In the genomic region with DNA sequence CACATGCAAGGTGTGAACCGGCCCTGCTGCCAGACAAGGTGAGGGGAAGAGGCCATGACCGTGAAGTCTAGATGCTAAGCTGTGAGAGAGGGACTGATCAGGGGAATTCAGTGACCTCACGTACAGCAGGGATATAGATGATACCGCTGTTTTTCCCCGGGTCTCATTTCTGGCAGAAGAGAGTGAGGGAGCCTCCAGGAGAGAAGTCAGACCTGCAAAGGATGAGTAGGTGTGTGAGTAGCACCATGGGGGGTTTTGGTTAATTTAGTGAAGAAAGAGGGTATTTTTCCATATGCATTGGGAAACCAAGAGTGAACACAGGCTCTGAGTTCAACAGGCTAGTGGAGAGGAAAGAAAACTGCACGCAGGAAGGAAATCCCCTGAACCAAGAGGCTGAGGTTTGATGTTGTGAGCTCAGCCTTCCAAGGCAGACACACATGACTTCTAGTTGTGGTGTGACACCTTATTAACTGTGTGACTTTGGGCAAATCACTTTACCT, we compare ENCODE assay signal across 1 cellular context.
TF ChIP-seq lines count a peak whose summit lies in the region.

No MANE protein-coding gene starts in this region.

TF ChIP-seq in GM23338, 12 proteins besides CTCF, POLR2A, EP300 and RAD21 (continued from another document):
- TF ChIP-seq, protein P1, sequence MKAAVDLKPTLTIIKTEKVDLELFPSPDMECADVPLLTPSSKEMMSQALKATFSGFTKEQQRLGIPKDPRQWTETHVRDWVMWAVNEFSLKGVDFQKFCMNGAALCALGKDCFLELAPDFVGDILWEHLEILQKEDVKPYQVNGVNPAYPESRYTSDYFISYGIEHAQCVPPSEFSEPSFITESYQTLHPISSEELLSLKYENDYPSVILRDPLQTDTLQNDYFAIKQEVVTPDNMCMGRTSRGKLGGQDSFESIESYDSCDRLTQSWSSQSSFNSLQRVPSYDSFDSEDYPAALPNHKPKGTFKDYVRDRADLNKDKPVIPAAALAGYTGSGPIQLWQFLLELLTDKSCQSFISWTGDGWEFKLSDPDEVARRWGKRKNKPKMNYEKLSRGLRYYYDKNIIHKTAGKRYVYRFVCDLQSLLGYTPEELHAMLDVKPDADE (IDR thresholded peaks at IDR 0.05) = no peak
- TF ChIP-seq EZH2 (IDR thresholded peaks at IDR 0.05; ENCODE audit: low read depth, unreplicated experiment) = no peak
- TF ChIP-seq ZNF114 (CRISPR knock-in tag; IDR thresholded peaks at IDR 0.05) = no peak
- no peak for TF ChIP-seq ZNF331 (CRISPR knock-in tag; IDR thresholded peaks at IDR 0.05; ENCODE audit: low read depth)
- TF ChIP-seq, protein P2, sequence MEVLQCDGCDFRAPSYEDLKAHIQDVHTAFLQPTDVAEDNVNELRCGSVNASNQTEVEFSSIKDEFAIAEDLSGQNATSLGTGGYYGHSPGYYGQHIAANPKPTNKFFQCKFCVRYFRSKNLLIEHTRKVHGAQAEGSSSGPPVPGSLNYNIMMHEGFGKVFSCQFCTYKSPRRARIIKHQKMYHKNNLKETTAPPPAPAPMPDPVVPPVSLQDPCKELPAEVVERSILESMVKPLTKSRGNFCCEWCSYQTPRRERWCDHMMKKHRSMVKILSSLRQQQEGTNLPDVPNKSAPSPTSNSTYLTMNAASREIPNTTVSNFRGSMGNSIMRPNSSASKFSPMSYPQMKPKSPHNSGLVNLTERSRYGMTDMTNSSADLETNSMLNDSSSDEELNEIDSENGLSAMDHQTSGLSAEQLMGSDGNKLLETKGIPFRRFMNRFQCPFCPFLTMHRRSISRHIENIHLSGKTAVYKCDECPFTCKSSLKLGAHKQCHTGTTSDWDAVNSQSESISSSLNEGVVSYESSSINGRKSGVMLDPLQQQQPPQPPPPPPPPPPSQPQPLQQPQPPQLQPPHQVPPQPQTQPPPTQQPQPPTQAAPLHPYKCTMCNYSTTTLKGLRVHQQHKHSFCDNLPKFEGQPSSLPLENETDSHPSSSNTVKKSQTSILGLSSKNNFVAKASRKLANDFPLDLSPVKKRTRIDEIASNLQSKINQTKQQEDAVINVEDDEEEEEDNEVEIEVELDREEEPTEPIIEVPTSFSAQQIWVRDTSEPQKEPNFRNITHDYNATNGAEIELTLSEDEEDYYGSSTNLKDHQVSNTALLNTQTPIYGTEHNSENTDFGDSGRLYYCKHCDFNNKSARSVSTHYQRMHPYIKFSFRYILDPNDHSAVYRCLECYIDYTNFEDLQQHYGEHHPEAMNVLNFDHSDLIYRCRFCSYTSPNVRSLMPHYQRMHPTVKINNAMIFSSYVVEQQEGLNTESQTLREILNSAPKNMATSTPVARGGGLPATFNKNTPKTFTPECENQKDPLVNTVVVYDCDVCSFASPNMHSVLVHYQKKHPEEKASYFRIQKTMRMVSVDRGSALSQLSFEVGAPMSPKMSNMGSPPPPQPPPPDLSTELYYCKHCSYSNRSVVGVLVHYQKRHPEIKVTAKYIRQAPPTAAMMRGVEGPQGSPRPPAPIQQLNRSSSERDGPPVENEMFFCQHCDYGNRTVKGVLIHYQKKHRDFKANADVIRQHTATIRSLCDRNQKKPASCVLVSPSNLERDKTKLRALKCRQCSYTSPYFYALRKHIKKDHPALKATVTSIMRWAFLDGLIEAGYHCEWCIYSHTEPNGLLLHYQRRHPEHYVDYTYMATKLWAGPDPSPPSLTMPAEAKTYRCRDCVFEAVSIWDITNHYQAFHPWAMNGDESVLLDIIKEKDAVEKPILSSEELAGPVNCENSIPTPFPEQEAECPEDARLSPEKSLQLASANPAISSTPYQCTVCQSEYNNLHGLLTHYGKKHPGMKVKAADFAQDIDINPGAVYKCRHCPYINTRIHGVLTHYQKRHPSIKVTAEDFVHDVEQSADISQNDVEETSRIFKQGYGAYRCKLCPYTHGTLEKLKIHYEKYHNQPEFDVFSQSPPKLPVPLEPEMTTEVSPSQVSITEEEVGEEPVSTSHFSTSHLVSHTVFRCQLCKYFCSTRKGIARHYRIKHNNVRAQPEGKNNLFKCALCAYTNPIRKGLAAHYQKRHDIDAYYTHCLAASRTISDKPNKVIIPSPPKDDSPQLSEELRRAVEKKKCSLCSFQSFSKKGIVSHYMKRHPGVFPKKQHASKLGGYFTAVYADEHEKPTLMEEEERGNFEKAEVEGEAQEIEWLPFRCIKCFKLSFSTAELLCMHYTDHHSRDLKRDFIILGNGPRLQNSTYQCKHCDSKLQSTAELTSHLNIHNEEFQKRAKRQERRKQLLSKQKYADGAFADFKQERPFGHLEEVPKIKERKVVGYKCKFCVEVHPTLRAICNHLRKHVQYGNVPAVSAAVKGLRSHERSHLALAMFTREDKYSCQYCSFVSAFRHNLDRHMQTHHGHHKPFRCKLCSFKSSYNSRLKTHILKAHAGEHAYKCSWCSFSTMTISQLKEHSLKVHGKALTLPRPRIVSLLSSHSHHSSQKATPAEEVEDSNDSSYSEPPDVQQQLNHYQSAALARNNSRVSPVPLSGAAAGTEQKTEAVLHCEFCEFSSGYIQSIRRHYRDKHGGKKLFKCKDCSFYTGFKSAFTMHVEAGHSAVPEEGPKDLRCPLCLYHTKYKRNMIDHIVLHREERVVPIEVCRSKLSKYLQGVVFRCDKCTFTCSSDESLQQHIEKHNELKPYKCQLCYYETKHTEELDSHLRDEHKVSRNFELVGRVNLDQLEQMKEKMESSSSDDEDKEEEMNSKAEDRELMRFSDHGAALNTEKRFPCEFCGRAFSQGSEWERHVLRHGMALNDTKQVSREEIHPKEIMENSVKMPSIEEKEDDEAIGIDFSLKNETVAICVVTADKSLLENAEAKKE (CRISPR knock-in tag; IDR thresholded peaks at IDR 0.05) = no peak
- TF ChIP-seq STAT1 (IDR thresholded peaks at IDR 0.05; ENCODE audit: unreplicated experiment) = no peak
TF ChIP-seq in GM23338: peak in this region for 0.
